Comparison of ENCODE assay signal across 1 cellular context in genomic region chr11:110455718-110456117, GRCh38.
TF ChIP-seq lines count a peak whose summit lies in the region.

No MANE protein-coding gene starts in this region.

TF ChIP-seq in GM12878, 131 proteins besides CTCF, POLR2A, EP300 and RAD21 (continued from another document):
- TF ChIP-seq E4F1 (IDR thresholded peaks at IDR 0.05; ENCODE audit: borderline replicate concordance, partially characterized antibody) (no peak), EZH2 (IDR thresholded peaks at IDR 0.05; ENCODE audit: borderline replicate concordance, control insufficient read depth, low read depth, low read length) (no peak), POU2F2 (IDR thresholded peaks at IDR 0.05; ENCODE audit: borderline replicate concordance, low read depth, low read length) (no peak), HDGF (IDR thresholded peaks at IDR 0.05) (no peak), DPF2 (IDR thresholded peaks at IDR 0.05) (no peak), GABPA (IDR thresholded peaks at IDR 0.05; ENCODE audit: low read depth) (no peak), SMAD5 (IDR thresholded peaks at IDR 0.05; ENCODE audit: low read depth) (no peak), MEF2A (IDR thresholded peaks at IDR 0.05; ENCODE audit: insufficient read depth, low read depth, low read length) (no peak), IRF4 (IDR thresholded peaks at IDR 0.05; ENCODE audit: low read depth, low read length) (peak; percentile 68; the same call in 1 of the 2 replicates), E2F8 (IDR thresholded peaks at IDR 0.05; ENCODE audit: low read depth, partially characterized antibody) (no peak), PKNOX1 (IDR thresholded peaks at IDR 0.05) (no peak), NR2F1 (conservative IDR thresholded peaks at IDR 0.05) (no peak), STAT3 (IDR thresholded peaks at IDR 0.05; ENCODE audit: low read depth, low read length) (no peak), NFXL1 (IDR thresholded peaks at IDR 0.05; ENCODE audit: borderline replicate concordance) (no peak), CHD4 (IDR thresholded peaks at IDR 0.05) (no peak), SKIL (IDR thresholded peaks at IDR 0.05; ENCODE audit: low read depth, poor library complexity, severe bottlenecking) (no peak), KLF5 (IDR thresholded peaks at IDR 0.05; ENCODE audit: partially characterized antibody) (no peak), ZNF207 (IDR thresholded peaks at IDR 0.05; ENCODE audit: borderline replicate concordance) (no peak), SRF (IDR thresholded peaks at IDR 0.05; ENCODE audit: low read depth in 2 of 2, low read length in 2 of 2) (no peak)
- TF ChIP-seq, protein P1, sequence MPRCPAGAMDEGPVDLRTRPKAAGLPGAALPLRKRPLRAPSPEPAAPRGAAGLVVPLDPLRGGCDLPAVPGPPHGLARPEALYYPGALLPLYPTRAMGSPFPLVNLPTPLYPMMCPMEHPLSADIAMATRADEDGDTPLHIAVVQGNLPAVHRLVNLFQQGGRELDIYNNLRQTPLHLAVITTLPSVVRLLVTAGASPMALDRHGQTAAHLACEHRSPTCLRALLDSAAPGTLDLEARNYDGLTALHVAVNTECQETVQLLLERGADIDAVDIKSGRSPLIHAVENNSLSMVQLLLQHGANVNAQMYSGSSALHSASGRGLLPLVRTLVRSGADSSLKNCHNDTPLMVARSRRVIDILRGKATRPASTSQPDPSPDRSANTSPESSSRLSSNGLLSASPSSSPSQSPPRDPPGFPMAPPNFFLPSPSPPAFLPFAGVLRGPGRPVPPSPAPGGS (IDR thresholded peaks at IDR 0.05; ENCODE audit: borderline replicate concordance, insufficient read depth, low read depth, low read length, poor library complexity, severe bottlenecking) = no peak
- TF ChIP-seq, protein P2, sequence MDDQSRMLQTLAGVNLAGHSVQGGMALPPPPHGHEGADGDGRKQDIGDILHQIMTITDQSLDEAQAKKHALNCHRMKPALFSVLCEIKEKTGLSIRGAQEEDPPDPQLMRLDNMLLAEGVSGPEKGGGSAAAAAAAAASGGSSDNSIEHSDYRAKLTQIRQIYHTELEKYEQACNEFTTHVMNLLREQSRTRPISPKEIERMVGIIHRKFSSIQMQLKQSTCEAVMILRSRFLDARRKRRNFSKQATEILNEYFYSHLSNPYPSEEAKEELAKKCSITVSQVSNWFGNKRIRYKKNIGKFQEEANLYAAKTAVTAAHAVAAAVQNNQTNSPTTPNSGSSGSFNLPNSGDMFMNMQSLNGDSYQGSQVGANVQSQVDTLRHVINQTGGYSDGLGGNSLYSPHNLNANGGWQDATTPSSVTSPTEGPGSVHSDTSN (IDR thresholded peaks at IDR 0.05; ENCODE audit: insufficient replicate concordance, low read depth, low read length) = no peak
- TF ChIP-seq, protein P3, sequence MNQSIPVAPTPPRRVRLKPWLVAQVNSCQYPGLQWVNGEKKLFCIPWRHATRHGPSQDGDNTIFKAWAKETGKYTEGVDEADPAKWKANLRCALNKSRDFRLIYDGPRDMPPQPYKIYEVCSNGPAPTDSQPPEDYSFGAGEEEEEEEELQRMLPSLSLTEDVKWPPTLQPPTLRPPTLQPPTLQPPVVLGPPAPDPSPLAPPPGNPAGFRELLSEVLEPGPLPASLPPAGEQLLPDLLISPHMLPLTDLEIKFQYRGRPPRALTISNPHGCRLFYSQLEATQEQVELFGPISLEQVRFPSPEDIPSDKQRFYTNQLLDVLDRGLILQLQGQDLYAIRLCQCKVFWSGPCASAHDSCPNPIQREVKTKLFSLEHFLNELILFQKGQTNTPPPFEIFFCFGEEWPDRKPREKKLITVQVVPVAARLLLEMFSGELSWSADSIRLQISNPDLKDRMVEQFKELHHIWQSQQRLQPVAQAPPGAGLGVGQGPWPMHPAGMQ (IDR thresholded peaks at IDR 0.05; ENCODE audit: borderline replicate concordance) = no peak
